35 cellular contexts compared by ENCODE assay signal in genomic region chr14:74126315-74126714, GRCh38.
"Had no signal": no experiment of that assay in that cellular context is flagged by ENCODE, and none has a peak within 500 bp of the region (broad histone marks: within the 10 kb centered on the region; RNA-seq: fewer than 3 reads in every experiment).

No MANE protein-coding gene starts in this region.

- H3K36me3 ChIP-seq: adrenal gland, brain microvascular endothelial cell, breast epithelium, cardiac muscle cell, colonic mucosa had no signal

- DNase-seq: activated B cell treated with CpG ODN at 0.5 μM for 24 hours; activated CD4-positive, alpha-beta memory T cell treated with anti-CD3 and anti-CD28 coated beads for 36 hours; activated CD4-positive, alpha-beta T cell treated with anti-CD3 and anti-CD28 coated beads for 4 hours; activated CD4-positive, alpha-beta T cell treated with anti-CD3 and anti-CD28 coated beads, Interleukin-2, amount 10 ng/mL, durations not matched to agents 24 days and 14 days; activated CD4-positive, alpha-beta T cell treated with anti-CD3 and anti-CD28 coated beads, Interleukin-2, amount 50 U/mL, for 1 hour; activated CD4-positive, alpha-beta T cell treated with anti-CD3 and anti-CD28 coated beads, Interleukin-2, amount 50 U/mL, for 4 hours; activated CD4-positive, CD25-positive, alpha-beta regulatory T cell treated with anti-CD3 and anti-CD28 coated beads, Interleukin-2, amount 50 U/mL, for 72 hours; activated CD8-positive, alpha-beta memory T cell treated with anti-CD3 and anti-CD28 coated beads, Interleukin-2, amount 50 U/mL, for 4 hours; activated CD8-positive, alpha-beta T cell treated with anti-CD3 and anti-CD28 coated beads for 36 hours; activated effector memory CD4-positive, alpha-beta T cell treated with anti-CD3 and anti-CD28 coated beads, Interleukin-2, amount 50 U/mL, for 16 hours; activated gamma-delta T cell treated with Interleukin-2 at 50 U/mL for 16 hours; activated naive CD4-positive, alpha-beta T cell; activated naive CD4-positive, alpha-beta T cell treated with anti-CD3 and anti-CD28 coated beads for 36 hours; activated naive CD4-positive, alpha-beta T cell treated with anti-CD3 and anti-CD28 coated beads, Interleukin-2, amount 50 U/mL, for 16 hours; activated naive CD8-positive, alpha-beta T cell treated with anti-CD3 and anti-CD28 coated beads for 36 hours; activated T-cell treated with anti-CD3 and anti-CD28 coated beads for 4 hours; activated T-cell treated with anti-CD3 and anti-CD28 coated beads, Interleukin-2, amount 50 U/mL, for 1 hour; activated T-cell treated with anti-CD3 and anti-CD28 coated beads, Interleukin-2, amount 50 U/mL, for 4 hours; activated T-cell treated with anti-CD3 and anti-CD28 coated beads, Interleukin-2, amount 50 U/mL, for 72 hours; adrenal gland; amniotic stem cell; aorta; body of pancreas; brain microvascular endothelial cell; caudate nucleus; cerebellar nuclear complex; colonic mucosa; T-helper 17 cell had no signal

- H3K9me3 ChIP-seq: adrenal gland, body of pancreas, breast epithelium, colonic mucosa had no signal

- H3K27ac ChIP-seq: adrenal gland, body of pancreas, brain microvascular endothelial cell, breast epithelium, cardiac muscle cell, colonic mucosa, VCaP had no signal

- H3K4me1 ChIP-seq: adrenal gland, breast epithelium, colonic mucosa had no signal

- ATAC-seq: activated CD8-positive, alpha-beta T cell treated with anti-CD3 and anti-CD28 coated beads for 36 hours; activated naive CD4-positive, alpha-beta T cell treated with anti-CD3 and anti-CD28 coated beads, Interleukin-2, amount 50 U/mL, for 72 hours; activated T-cell treated with anti-CD3 and anti-CD28 coated beads, Interleukin-2, amount 50 U/mL, for 4 hours; activated T-cell treated with anti-CD3 and anti-CD28 coated beads, Interleukin-2, amount 50 U/mL, for 72 hours; activated T-helper 17 cell treated with anti-CD3 and anti-CD28 coated beads, Interleukin-2, amount 50 U/mL, for 72 hours; body of pancreas; T-helper 17 cell had no signal

- FAIRE-seq: astrocyte, TTC549 had no signal

- H3K27me3 ChIP-seq: adrenal gland, body of pancreas, brain microvascular endothelial cell, breast epithelium, cardiac muscle cell, colonic mucosa had no signal

- H3K4me3 ChIP-seq: adrenal gland, body of pancreas, breast epithelium, cardiac muscle cell, colonic mucosa had no signal
